ENCODE assay signal across 8 cellular contexts in genomic region chr1:81803423-81804103, GRCh38.
DNase-seq lines count a peak whose midpoint lies in the region; ATAC-seq lines count a peak whose summit lies in the region.

No MANE protein-coding gene starts in this region.

- H3K4me3 Mint-ChIP-seq in stimulated activated naive B cell treated with anti-CD40 and anti-IgM and Interleukin-4, amounts not matched to agents 10 μg/mL and 1 μg/mL and 100 μg/mL, for 72 hours, result peak overlapping the region; percentile 48 to 55

- no peaks in the 10 kb centered on the region for H3K36me3 Mint-ChIP-seq in stimulated activated naive B cell treated with anti-CD40 and anti-IgM and Interleukin-4, amounts not matched to agents 10 μg/mL and 1 μg/mL and 100 μg/mL, for 72 hours

- peak overlapping the region; percentile 53 for H3K27ac Mint-ChIP-seq in stimulated activated naive B cell treated with anti-CD40 and anti-IgM and Interleukin-4, amounts not matched to agents 10 μg/mL and 1 μg/mL and 100 μg/mL, for 72 hours

- DNase-seq in HK-2 (ENCODE audit: unreplicated experiment) (peak; percentile 17), amniotic stem cell (lab: John Stamatoyannopoulos, UW) (peak; percentile 4)
- DNase-seq in stimulated activated naive B cell treated with anti-CD40 and anti-IgM and Interleukin-4, amounts not matched to agents 10 μg/mL and 1 μg/mL and 100 μg/mL, for 72 hours, result no peak

- H3K4me3 ChIP-seq in iPS-11a (ENCODE audit: low read depth, low read length), result peak overlapping the region; percentile 88

- ATAC-seq in stimulated activated naive B cell treated with anti-CD40 and anti-IgM and Interleukin-4, amounts not matched to agents 10 μg/mL and 1 μg/mL and 100 μg/mL, for 72 hours (replicated peaks), result no peak
- ATAC-seq in HG03521 (IDR thresholded peaks at IDR 0.05; ENCODE audit: unreplicated experiment) (no peak), HG03045 (IDR thresholded peaks at IDR 0.05; ENCODE audit: unreplicated experiment) (no peak), HG02852 (IDR thresholded peaks at IDR 0.05; ENCODE audit: unreplicated experiment) (no peak), GM18907 (IDR thresholded peaks at IDR 0.05; ENCODE audit: unreplicated experiment) (no peak)

- peaks cover 38 to 58% of the 10 kb centered on the region in 2 donors for H3K27me3 Mint-ChIP-seq in stimulated activated naive B cell treated with anti-CD40 and anti-IgM and Interleukin-4, amounts not matched to agents 10 μg/mL and 1 μg/mL and 100 μg/mL, for 72 hours

- peaks cover 9 to 28% of the 10 kb centered on the region in 2 donors for H3K4me1 Mint-ChIP-seq in stimulated activated naive B cell treated with anti-CD40 and anti-IgM and Interleukin-4, amounts not matched to agents 10 μg/mL and 1 μg/mL and 100 μg/mL, for 72 hours

- H3K9me3 Mint-ChIP-seq in stimulated activated naive B cell treated with anti-CD40 and anti-IgM and Interleukin-4, amounts not matched to agents 10 μg/mL and 1 μg/mL and 100 μg/mL, for 72 hours, result no peaks in the 10 kb centered on the region
